Comparison of ENCODE assay signal across 23 cellular contexts in the genomic region with DNA sequence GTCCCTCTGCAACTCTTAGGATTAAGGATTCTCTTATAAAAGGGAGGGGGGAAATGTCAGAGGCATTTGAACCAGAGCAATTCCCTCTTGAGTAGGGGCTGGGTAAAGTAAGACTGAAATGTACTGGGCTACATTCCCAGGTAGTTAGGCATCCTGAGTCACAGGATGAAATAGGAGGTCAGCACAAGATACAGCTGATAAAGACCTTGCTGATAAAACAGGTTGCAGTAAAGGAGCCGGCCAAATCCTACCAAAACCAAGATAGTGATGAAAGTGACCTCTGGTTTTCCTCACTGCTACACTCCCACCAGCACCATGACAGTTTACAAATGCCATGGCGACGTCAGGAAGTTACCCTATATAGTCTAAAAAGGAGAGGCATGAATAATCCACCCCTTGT.
"Had no signal": no experiment of that assay in that cellular context is flagged by ENCODE, and none has a peak within 500 bp of the region (broad histone marks: within the 10 kb centered on the region; RNA-seq: fewer than 3 reads in every experiment).

No MANE protein-coding gene starts in this region.

- H3K4me1 Mint-ChIP-seq: activated CD4-positive, alpha-beta T cell treated with anti-CD3 and anti-CD28 coated beads, Interleukin-2, amount 10 ng/mL, durations not matched to agents 24 days and 14 days; activated naive CD8-positive, alpha-beta T cell treated with anti-CD3 and anti-CD28 coated beads, Interleukin-2, amount 50 U/mL, for 24 hours had no signal

- H3K9me3 Mint-ChIP-seq: activated CD4-positive, alpha-beta T cell treated with anti-CD3 and anti-CD28 coated beads, Interleukin-2, amount 10 ng/mL, durations not matched to agents 24 days and 14 days; activated CD8-positive, alpha-beta T cell treated with anti-CD3 and anti-CD28 coated beads for 36 hours; activated naive CD4-positive, alpha-beta T cell treated with anti-CD3 and anti-CD28 coated beads for 36 hours; activated naive CD8-positive, alpha-beta T cell treated with anti-CD3 and anti-CD28 coated beads, Interleukin-2, amount 50 U/mL, for 24 hours; activated T-helper 2 cell treated with anti-CD3 and anti-CD28 coated beads, Interferon-gamma antibody, Interleukin-2, Interleukin-4, amounts not matched to agents 10 μg/mL and 5 μg/mL and 100 μg/mL, durations not matched to agents 14 hours and 24 hours and 36 hours; naive thymus-derived CD8-positive, alpha-beta T cell; stimulated activated naive CD8-positive, alpha-beta T cell treated with anti-CD3 and anti-CD28 coated beads, Interleukin-15, Interleukin-2, amounts not matched to agents 100 ng/mL and 50 ng/mL, for 24 hours had no signal

- H3K36me3 ChIP-seq: ascending aorta, suprapubic skin, transverse colon, vagina had no signal

- H3K4me3 Mint-ChIP-seq: activated CD4-positive, alpha-beta T cell treated with anti-CD3 and anti-CD28 coated beads, Interleukin-2, amount 10 ng/mL, durations not matched to agents 24 days and 14 days; activated CD8-positive, alpha-beta T cell treated with anti-CD3 and anti-CD28 coated beads for 36 hours; activated naive CD4-positive, alpha-beta T cell treated with anti-CD3 and anti-CD28 coated beads for 36 hours; activated naive CD8-positive, alpha-beta T cell treated with anti-CD3 and anti-CD28 coated beads, Interleukin-2, amount 50 U/mL, for 24 hours; naive thymus-derived CD8-positive, alpha-beta T cell; stimulated activated naive CD8-positive, alpha-beta T cell treated with anti-CD3 and anti-CD28 coated beads, Interleukin-15, Interleukin-2, amounts not matched to agents 100 ng/mL and 50 ng/mL, for 24 hours had no signal

- H3K9me3 ChIP-seq: ascending aorta, psoas muscle, suprapubic skin, transverse colon, vagina had no signal

- H3K4me3 ChIP-seq: ascending aorta, psoas muscle, skin epidermis, suprapubic skin, transverse colon, vagina had no signal

- DNase-seq: activated CD4-positive, alpha-beta T cell treated with anti-CD3 and anti-CD28 coated beads, Interleukin-2, amount 10 ng/mL, durations not matched to agents 24 days and 14 days; activated CD8-positive, alpha-beta T cell treated with anti-CD3 and anti-CD28 coated beads for 36 hours; activated naive CD4-positive, alpha-beta T cell treated with anti-CD3 and anti-CD28 coated beads for 36 hours; activated naive CD8-positive, alpha-beta T cell treated with anti-CD3 and anti-CD28 coated beads, Interleukin-2, amount 50 U/mL, for 24 hours; activated T-cell treated with anti-CD3 and anti-CD28 coated beads, Interleukin-2, amount 50 U/mL, for 1 hour; cerebellar nuclear complex; cortex of kidney; foreskin melanocyte; glutamatergic neuron; hypothalamus; kidney; naive thymus-derived CD8-positive, alpha-beta T cell; psoas muscle; right cardiac atrium; T1000; transverse colon had no signal

- H3K27me3 Mint-ChIP-seq: activated CD8-positive, alpha-beta T cell treated with anti-CD3 and anti-CD28 coated beads for 36 hours; stimulated activated naive CD8-positive, alpha-beta T cell treated with anti-CD3 and anti-CD28 coated beads, Interleukin-15, Interleukin-2, amounts not matched to agents 100 ng/mL and 50 ng/mL, for 24 hours had no signal

- H3K27ac ChIP-seq: ascending aorta, psoas muscle, skin epidermis, suprapubic skin, transverse colon, vagina had no signal

- ATAC-seq: activated CD8-positive, alpha-beta T cell treated with anti-CD3 and anti-CD28 coated beads for 36 hours; activated naive CD8-positive, alpha-beta T cell treated with anti-CD3 and anti-CD28 coated beads, Interleukin-2, amount 50 U/mL, for 24 hours; left lobe of liver; naive thymus-derived CD8-positive, alpha-beta T cell; psoas muscle; right cardiac atrium had no signal

- H3K27me3 ChIP-seq: ascending aorta, suprapubic skin, transverse colon, vagina had no signal

- H3K36me3 Mint-ChIP-seq: naive thymus-derived CD8-positive, alpha-beta T cell had no signal

- H3K4me1 ChIP-seq: ascending aorta, psoas muscle, suprapubic skin, transverse colon, vagina had no signal

- H3K27ac Mint-ChIP-seq: activated CD4-positive, alpha-beta T cell treated with anti-CD3 and anti-CD28 coated beads, Interleukin-2, amount 10 ng/mL, durations not matched to agents 24 days and 14 days; activated CD8-positive, alpha-beta T cell treated with anti-CD3 and anti-CD28 coated beads for 36 hours; activated naive CD4-positive, alpha-beta T cell treated with anti-CD3 and anti-CD28 coated beads for 36 hours; activated naive CD8-positive, alpha-beta T cell treated with anti-CD3 and anti-CD28 coated beads, Interleukin-2, amount 50 U/mL, for 24 hours; activated T-helper 2 cell treated with anti-CD3 and anti-CD28 coated beads, Interferon-gamma antibody, Interleukin-2, Interleukin-4, amounts not matched to agents 10 μg/mL and 5 μg/mL and 100 μg/mL, durations not matched to agents 14 hours and 24 hours and 36 hours; naive thymus-derived CD8-positive, alpha-beta T cell; stimulated activated naive CD8-positive, alpha-beta T cell treated with anti-CD3 and anti-CD28 coated beads, Interleukin-15, Interleukin-2, amounts not matched to agents 100 ng/mL and 50 ng/mL, for 24 hours had no signal
